In the genomic region with DNA sequence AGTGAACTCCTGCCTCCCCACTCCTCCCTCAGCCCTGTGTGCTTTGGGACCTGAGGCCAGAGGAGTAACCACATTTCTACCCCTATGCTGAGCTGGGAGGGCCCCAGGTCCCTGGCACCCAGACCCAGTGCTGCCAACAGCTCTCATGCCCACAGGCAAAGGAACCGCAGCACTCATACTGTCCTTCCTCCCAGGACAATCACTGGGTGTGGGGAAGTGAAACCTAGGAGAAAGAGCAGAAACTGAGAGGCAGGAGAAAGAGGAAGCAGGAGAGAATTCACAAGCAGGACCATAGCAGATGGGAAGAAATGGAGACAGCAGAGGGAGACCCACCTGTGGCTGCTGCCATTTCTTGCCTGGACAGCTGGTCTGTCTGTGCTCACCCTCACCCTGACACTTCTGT, we compare ENCODE assay signal across 10 cellular contexts. TPM values are rescaled to one million over a fixed set of nuclear protein-coding genes. Genes with fewer than 3 reads are reported as not detected.
A peak's percentile ranks its signal among the peaks of the same experiment; 100 is the strongest.
DNase-seq lines count a peak whose midpoint lies in the region; ATAC-seq, FAIRE-seq and TF ChIP-seq lines count a peak whose summit lies in the region.
"Had no signal": no experiment of that assay in that cellular context is flagged by ENCODE, and none has a peak within 500 bp of the region (broad histone marks: within the 10 kb centered on the region; RNA-seq: fewer than 3 reads in every experiment).

No MANE protein-coding gene starts in this region.

- no TSS peak for BruUV-seq in HepG2 (replicated peaks; lab: Mats Ljungman, UMichigan)

- FAIRE-seq in HepG2 (lab: Jason Lieb, UNC): no peak

- H3K36me3 ChIP-seq in liver (ENCODE audit: control insufficient read depth in 4 of 4, insufficient read depth in 3 of 4, low read depth in 1 of 4, low read length in 3 of 4): peaks cover 0 to 4% (median 0%) of the 10 kb centered on the region in 4 donors
- H3K36me3 ChIP-seq in HepG2 (replicated peaks in 1 of 2; ENCODE audit: control insufficient read depth in 1 of 2, insufficient read depth in 2 of 2, low read length in 2 of 2): peaks cover 14 to 39% of the 10 kb centered on the region in 2 experiments; a peak in 4 of 5 replicates

- POLR2A ChIA-PET in HepG2 (lab: Yijun Ruan, JAX): interaction anchor here (0.7 to 0.8 kb wide), 2 partner anchors 24 to 111 kb away, joined by 3 read pairs; a partner anchor contains a TSS
- POLR2A ChIA-PET in WTC11 (lab: Charles Lee): no interaction called here

- H3K4me1 ChIP-seq in liver (ENCODE audit: control insufficient read depth in 4 of 4, insufficient read depth in 4 of 4, low read length in 3 of 4) (peaks cover 10 to 43% (median 19%) of the 10 kb centered on the region in 4 donors), HepG2 (ENCODE audit: insufficient read depth, low read length) (peaks cover 36% of the 10 kb centered on the region), foreskin keratinocyte (peaks cover 8% of the 10 kb centered on the region)

- intact Hi-C loops in HepG2 (cut with micrococcal nuclease; ENCODE audit: unreplicated experiment): no loop called here

- no peak overlapping the region for H2AFZ ChIP-seq in HepG2 (ENCODE audit: low read length)

- TF ChIP-seq CTCF in liver (IDR thresholded peaks at IDR 0.05; ENCODE audit: low read depth, low read length, missing input control) (no peak), HepG2 (CRISPR knock-in tag; IDR thresholded peaks at IDR 0.05) (no peak), WTC11 (IDR thresholded peaks at IDR 0.05) (no peak), foreskin keratinocyte (conservative IDR thresholded peaks at IDR 0.05) (no peak)

- CTCF ChIA-PET in HepG2 (lab: Yijun Ruan, JAX; ENCODE audit: low intra/inter-chr PET ratio, low total read pairs): no interaction called here
- CTCF ChIA-PET in WTC11 (lab: Charles Lee): interaction anchor here (1.4 to 4.8 kb wide), 2 partner anchors 25 to 425 kb away, joined by 3 to 44 read pairs; a partner anchor contains a TSS

- H3K27ac ChIP-seq in liver (ENCODE audit: low read depth in 1 of 2, low read length in 2 of 2) (peak overlapping the region; percentile 38 to 80), HepG2 (ENCODE audit: extremely low read length, insufficient read depth, low read length) (no peak overlapping the region), foreskin keratinocyte (no peak overlapping the region)

- H3K4me3 ChIP-seq in liver (ENCODE audit: low read depth in 1 of 3, low read length in 3 of 3): no peak overlapping the region
- H3K4me3 ChIP-seq in HepG2 (replicated peaks in 1 of 3; ENCODE audit: insufficient read depth in 1 of 3, low read depth in 2 of 3, low read length in 3 of 3): no peak overlapping the region

- TF ChIP-seq RAD21 in liver (IDR thresholded peaks at IDR 0.05) (no peak), HepG2 (CRISPR knock-in tag; IDR thresholded peaks at IDR 0.05) (no peak)

- H3K36me3 Mint-ChIP-seq in WTC11: no peaks in the 10 kb centered on the region

- ATAC-seq in HepG2 (no peak), WTC11 (no peak), left lobe of liver (peak; percentile 5), foreskin keratinocyte (no peak), GM18909 (IDR thresholded peaks at IDR 0.05; ENCODE audit: poor library complexity, unreplicated experiment) (no peak)

- H3K4me3 Mint-ChIP-seq in WTC11: no peak overlapping the region

- H3K79me2 ChIP-seq in HepG2 (ENCODE audit: insufficient read depth, low read length): peaks cover 2% of the 10 kb centered on the region

- no peaks in the 10 kb centered on the region for H4K20me1 ChIP-seq in HepG2 (ENCODE audit: insufficient read depth, low read length)

- H3K9me3 ChIP-seq in liver (ENCODE audit: control insufficient read depth in 4 of 4, low read length in 3 of 4) (no peaks in the 10 kb centered on the region), HepG2 (ENCODE audit: low read length) (no peaks in the 10 kb centered on the region)

- peak overlapping the region; percentile 62; the same call in 1 of the 2 replicates for H3K27ac Mint-ChIP-seq in WTC11

- no peaks in the 10 kb centered on the region for H3K27me3 ChIP-seq in liver (ENCODE audit: control insufficient read depth in 4 of 4, insufficient read depth in 4 of 4, low read length in 3 of 4)
- no peaks in the 10 kb centered on the region for H3K27me3 ChIP-seq in HepG2 (ENCODE audit: control insufficient read depth in 1 of 2, insufficient read depth in 2 of 2, low read length in 2 of 2)
- no peaks in the 10 kb centered on the region for H3K27me3 ChIP-seq in foreskin keratinocyte

- H3K9me3 Mint-ChIP-seq in WTC11: no peaks in the 10 kb centered on the region

- peaks cover 19% of the 10 kb centered on the region for H3K27me3 Mint-ChIP-seq in WTC11 (ENCODE audit: low read depth)

- no peak overlapping the region for H3K4me2 ChIP-seq in HepG2 (ENCODE audit: low read depth, low read length)

- in situ Hi-C loops in HepG2 (cut with HindIII; ENCODE audit: extremely low pct_ligation_motif_present, low pct_unique_long_range_greater_than_20kb) (no loop called here), G401 (cut with HindIII; ENCODE audit: low sequenced_read_pairs) (no loop called here)

- H3K9ac ChIP-seq in liver (ENCODE audit: low read depth in 1 of 2, low read length in 2 of 2): no peak overlapping the region
- H3K9ac ChIP-seq in HepG2 (ENCODE audit: insufficient read depth, low read depth, low read length): no peak overlapping the region

- TF ChIP-seq EP300 in HepG2 (IDR thresholded peaks at IDR 0.05; ENCODE audit: low read depth in 2 of 2, low read length in 2 of 2): no peak
- no peak for TF ChIP-seq EP300 in HepG2 (CRISPR knock-in tag; IDR thresholded peaks at IDR 0.05; ENCODE audit: borderline replicate concordance)

- WGBS in liver: 69% methylated on average over 1 of the region's 1 CpG
- 94% methylated on average over 1 of the region's 1 CpG for WGBS in HepG2 (ENCODE audit: low lambda C conversion rate)

- peaks cover 58% of the 10 kb centered on the region for H3K4me1 Mint-ChIP-seq in WTC11

- no peak for TF ChIP-seq POLR2A in HepG2 (IDR thresholded peaks at IDR 0.05; ENCODE audit: insufficient read depth in 1 of 2, low read depth in 2 of 2, low read length in 2 of 2)

- no peak for DNase-seq in HepG2 (ENCODE audit: low spot score)
- no peak for DNase-seq in WTC11 (ENCODE audit: low spot score)
- DNase-seq in left lobe of liver (ENCODE audit: low spot score): no peak
- DNase-seq in foreskin keratinocyte: no peak
- no peak for DNase-seq in amniotic stem cell (lab: John Stamatoyannopoulos, UW)
- no peak for DNase-seq in G401 (ENCODE audit: low spot score)
- DNase-seq: activated CD8-positive, alpha-beta memory T cell treated with anti-CD3 and anti-CD28 coated beads, Interleukin-2, amount 50 U/mL, for 48 hours; NCI-H1417 treated with DMSO at 0.1 percent for 48 hours had no signal

RNA-seq across cellular contexts. Expression of a gene that starts 18.8 kb away (rescaled TPM):
- 1 to 10 TPM; 3.8 to 5.6 TPM for total RNA-seq in liver
- 1 to 10 TPM; 5.0 to 5.7 TPM for polyA plus RNA-seq in liver
- total RNA-seq in HepG2 (2016; rRNA removed; fragmentation: Illumina TruSeq; extraction: Trizol): 7.1 and 7.3 TPM in 2 replicates
- 1.5 and 3.3 TPM in 2 replicates for total RNA-seq in HepG2 (2016; cell fraction: cytosol; rRNA removed; fragmentation: Illumina TruSeq; extraction: Trizol; ENCODE audit: low read depth)
- total RNA-seq in HepG2 (2016; cell fraction: insoluble cytoplasmic fraction; rRNA removed; fragmentation: Illumina TruSeq; extraction: Trizol): 6.7 and 7.8 TPM in 2 replicates
- total RNA-seq in HepG2 (2016; cell fraction: membrane; rRNA removed; fragmentation: Illumina TruSeq; extraction: Trizol): 4.3 and 5.8 TPM in 2 replicates
- total RNA-seq in HepG2 (2016; cell fraction: nucleus; rRNA removed; fragmentation: Illumina TruSeq; extraction: Trizol): 5.8 and 7.6 TPM in 2 replicates
- 6.2 and 7.2 TPM in 2 replicates for polyA plus RNA-seq in HepG2 (2011; rRNA removed)
- polyA plus RNA-seq in HepG2 (2011; cell fraction: cytosol; rRNA removed): 6.6 and 7.0 TPM in 2 replicates
- 10.5 and 12.4 TPM in 2 replicates for polyA plus RNA-seq in HepG2 (2011; cell fraction: nucleus; rRNA removed)
- polyA plus RNA-seq in HepG2 (2012): 8.9 and 9.4 TPM in 2 replicates
- polyA plus RNA-seq in HepG2 (2016; cell fraction: cytosol; fragmentation: Illumina TruSeq; extraction: Trizol; ENCODE audit: low read depth): 1.4 and 1.9 TPM in 2 replicates
- polyA plus RNA-seq in HepG2 (2016; cell fraction: insoluble cytoplasmic fraction; fragmentation: Illumina TruSeq; extraction: Trizol; ENCODE audit: low read depth): 10.6 and 15.1 TPM in 2 replicates
- polyA plus RNA-seq in HepG2 (2016; cell fraction: membrane; fragmentation: Illumina TruSeq; extraction: Trizol; ENCODE audit: low read depth): 4.3 and 5.1 TPM in 2 replicates
- polyA plus RNA-seq in HepG2 (2016; cell fraction: nucleus; fragmentation: Illumina TruSeq; extraction: Trizol; ENCODE audit: insufficient read depth, low read depth): 16.5 and 17.3 TPM in 2 replicates
- polyA minus RNA-seq in HepG2 (2011; rRNA and poly(A)+ RNA removed; ENCODE audit: low replicate concordance): 11.3 and 18.0 TPM in 2 replicates
- 3.8 and 5.4 TPM in 2 replicates for polyA minus RNA-seq in HepG2 (2011; cell fraction: cytosol; rRNA and poly(A)+ RNA removed)
- polyA minus RNA-seq in HepG2 (2011; cell fraction: nucleus; rRNA and poly(A)+ RNA removed): 9.4 and 9.9 TPM in 2 replicates
- 29.7 to 31.4 TPM (median 30.8 TPM) in 3 replicates for total RNA-seq in WTC11 (2021)
- total RNA-seq in left lobe of liver: 9.0 TPM
- 10.5 and 11.9 TPM in 2 replicates for total RNA-seq in foreskin keratinocyte
- polyA plus RNA-seq in foreskin keratinocyte: 13.5 and 14.5 TPM in 2 replicates
- 9.3 and 12.3 TPM in 2 replicates for total RNA-seq in G401 (2014; rRNA removed; shearing (Covaris generic))

RNA-seq across cellular contexts. Expression of a gene that starts 24.9 kb away (rescaled TPM):
- total RNA-seq in liver: 10 to 100 TPM in 1 of 2 donors, 1 to 10 TPM in 1; 4.9 to 10.6 TPM
- 1 to 10 TPM in 1 of 2 donors, under 1 TPM in 1; 0.83 to 8.9 TPM for polyA plus RNA-seq in liver
- 2.7 and 4.1 TPM in 2 replicates for total RNA-seq in HepG2 (2016; rRNA removed; fragmentation: Illumina TruSeq; extraction: Trizol)
- 6.2 and 9.0 TPM in 2 replicates for total RNA-seq in HepG2 (2016; cell fraction: cytosol; rRNA removed; fragmentation: Illumina TruSeq; extraction: Trizol; ENCODE audit: low read depth)
- 2.2 and 3.6 TPM in 2 replicates for total RNA-seq in HepG2 (2016; cell fraction: insoluble cytoplasmic fraction; rRNA removed; fragmentation: Illumina TruSeq; extraction: Trizol)
- total RNA-seq in HepG2 (2016; cell fraction: membrane; rRNA removed; fragmentation: Illumina TruSeq; extraction: Trizol): 12.7 and 14.7 TPM in 2 replicates
- 3.0 and 7.5 TPM in 2 replicates for total RNA-seq in HepG2 (2016; cell fraction: nucleus; rRNA removed; fragmentation: Illumina TruSeq; extraction: Trizol)
- 5.4 and 6.2 TPM in 2 replicates for polyA plus RNA-seq in HepG2 (2011; rRNA removed)
- polyA plus RNA-seq in HepG2 (2011; cell fraction: cytosol; rRNA removed): 4.9 and 6.6 TPM in 2 replicates
- polyA plus RNA-seq in HepG2 (2011; cell fraction: nucleus; rRNA removed): 24.0 and 30.3 TPM in 2 replicates
- 27.5 and 39.6 TPM in 2 replicates for polyA plus RNA-seq in HepG2 (2012)
- 35.9 and 36.5 TPM in 2 replicates for polyA plus RNA-seq in HepG2 (2016; cell fraction: cytosol; fragmentation: Illumina TruSeq; extraction: Trizol; ENCODE audit: low read depth)
- polyA plus RNA-seq in HepG2 (2016; cell fraction: insoluble cytoplasmic fraction; fragmentation: Illumina TruSeq; extraction: Trizol; ENCODE audit: low read depth): 13.3 and 16.4 TPM in 2 replicates
- 49.5 and 52.5 TPM in 2 replicates for polyA plus RNA-seq in HepG2 (2016; cell fraction: membrane; fragmentation: Illumina TruSeq; extraction: Trizol; ENCODE audit: low read depth)
- 30.3 and 32.9 TPM in 2 replicates for polyA plus RNA-seq in HepG2 (2016; cell fraction: nucleus; fragmentation: Illumina TruSeq; extraction: Trizol; ENCODE audit: insufficient read depth, low read depth)
- polyA minus RNA-seq in HepG2 (2011; rRNA and poly(A)+ RNA removed; ENCODE audit: low replicate concordance): 5.5 and 10.7 TPM in 2 replicates
- 17.6 and 20.2 TPM in 2 replicates for polyA minus RNA-seq in HepG2 (2011; cell fraction: cytosol; rRNA and poly(A)+ RNA removed)
- polyA minus RNA-seq in HepG2 (2011; cell fraction: nucleus; rRNA and poly(A)+ RNA removed): 6.1 and 7.5 TPM in 2 replicates
- total RNA-seq in WTC11 (2021): 10.4 to 11.8 TPM (median 11.0 TPM) in 3 replicates
- total RNA-seq in left lobe of liver: 7.9 TPM
- 26.8 and 26.9 TPM in 2 replicates for total RNA-seq in foreskin keratinocyte
- polyA plus RNA-seq in foreskin keratinocyte: 51.3 and 52.5 TPM in 2 replicates
- 5.7 and 10.1 TPM in 2 replicates for total RNA-seq in G401 (2014; rRNA removed; shearing (Covaris generic))

RNA-seq across cellular contexts. Expression of a gene that starts 35.1 kb away (rescaled TPM):
- total RNA-seq in liver (1 to 10 TPM; 2.4 to 2.5 TPM), HepG2 (2016; rRNA removed; fragmentation: Illumina TruSeq; extraction: Trizol) (4.4 and 5.3 TPM in 2 replicates), WTC11 (2021) (4.5 to 6.3 TPM (median 4.7 TPM) in 3 replicates), left lobe of liver (2.1 TPM), foreskin keratinocyte (4.4 and 5.8 TPM in 2 replicates)
- polyA plus RNA-seq in liver (1 to 10 TPM; 3.5 to 3.7 TPM), HepG2 (2011; rRNA removed) (2.9 and 3.1 TPM in 2 replicates), foreskin keratinocyte (6.7 and 8.5 TPM in 2 replicates)
- total RNA-seq in HepG2 (2016; cell fraction: cytosol; rRNA removed; fragmentation: Illumina TruSeq; extraction: Trizol; ENCODE audit: low read depth): 1.6 and 2.5 TPM in 2 replicates
- total RNA-seq in HepG2 (2016; cell fraction: insoluble cytoplasmic fraction; rRNA removed; fragmentation: Illumina TruSeq; extraction: Trizol): 4.5 and 4.8 TPM in 2 replicates
- 3.0 and 4.0 TPM in 2 replicates for total RNA-seq in HepG2 (2016; cell fraction: membrane; rRNA removed; fragmentation: Illumina TruSeq; extraction: Trizol)
- total RNA-seq in HepG2 (2016; cell fraction: nucleus; rRNA removed; fragmentation: Illumina TruSeq; extraction: Trizol): 2.3 and 2.6 TPM in 2 replicates
- polyA plus RNA-seq in HepG2 (2011; cell fraction: cytosol; rRNA removed): 2.1 and 3.5 TPM in 2 replicates
- polyA plus RNA-seq in HepG2 (2011; cell fraction: nucleus; rRNA removed): 2.3 and 2.4 TPM in 2 replicates
- 1.1 and 1.5 TPM in 2 replicates for polyA plus RNA-seq in HepG2 (2012)
- 1.9 TPM in 2 replicates for polyA plus RNA-seq in HepG2 (2016; cell fraction: cytosol; fragmentation: Illumina TruSeq; extraction: Trizol; ENCODE audit: low read depth)
- 3.4 and 4.7 TPM in 2 replicates for polyA plus RNA-seq in HepG2 (2016; cell fraction: insoluble cytoplasmic fraction; fragmentation: Illumina TruSeq; extraction: Trizol; ENCODE audit: low read depth)
- polyA plus RNA-seq in HepG2 (2016; cell fraction: membrane; fragmentation: Illumina TruSeq; extraction: Trizol; ENCODE audit: low read depth): 2.7 and 3.1 TPM in 2 replicates
- 3.4 and 5.8 TPM in 2 replicates for polyA plus RNA-seq in HepG2 (2016; cell fraction: nucleus; fragmentation: Illumina TruSeq; extraction: Trizol; ENCODE audit: insufficient read depth, low read depth)
- polyA minus RNA-seq in HepG2 (2011; rRNA and poly(A)+ RNA removed; ENCODE audit: low replicate concordance): 2.0 and 4.3 TPM in 2 replicates
- polyA minus RNA-seq in HepG2 (2011; cell fraction: cytosol; rRNA and poly(A)+ RNA removed): 1.2 and 1.5 TPM in 2 replicates
- polyA minus RNA-seq in HepG2 (2011; cell fraction: nucleus; rRNA and poly(A)+ RNA removed): 0.90 and 2.5 TPM in 2 replicates
- 11.1 and 18.4 TPM in 2 replicates for total RNA-seq in G401 (2014; rRNA removed; shearing (Covaris generic))

RNA-seq across cellular contexts. Expression of a gene that starts 47.5 kb away (rescaled TPM):
- 1 to 10 TPM; 2.8 to 3.1 TPM for total RNA-seq in liver
- 1 to 10 TPM; 1.6 to 4.0 TPM for polyA plus RNA-seq in liver
- 6.3 and 8.4 TPM in 2 replicates for total RNA-seq in HepG2 (2016; rRNA removed; fragmentation: Illumina TruSeq; extraction: Trizol)
- 4.9 and 6.5 TPM in 2 replicates for total RNA-seq in HepG2 (2016; cell fraction: cytosol; rRNA removed; fragmentation: Illumina TruSeq; extraction: Trizol; ENCODE audit: low read depth)
- 6.2 and 7.3 TPM in 2 replicates for total RNA-seq in HepG2 (2016; cell fraction: insoluble cytoplasmic fraction; rRNA removed; fragmentation: Illumina TruSeq; extraction: Trizol)
- total RNA-seq in HepG2 (2016; cell fraction: membrane; rRNA removed; fragmentation: Illumina TruSeq; extraction: Trizol): 3.9 and 4.6 TPM in 2 replicates
- 3.4 and 6.0 TPM in 2 replicates for total RNA-seq in HepG2 (2016; cell fraction: nucleus; rRNA removed; fragmentation: Illumina TruSeq; extraction: Trizol)
- polyA plus RNA-seq in HepG2 (2011; rRNA removed): 10.3 and 11.2 TPM in 2 replicates
- 8.3 and 10.4 TPM in 2 replicates for polyA plus RNA-seq in HepG2 (2011; cell fraction: cytosol; rRNA removed)
- 23.1 and 25.5 TPM in 2 replicates for polyA plus RNA-seq in HepG2 (2011; cell fraction: nucleus; rRNA removed)
- 7.9 and 10.2 TPM in 2 replicates for polyA plus RNA-seq in HepG2 (2012)
- 4.9 and 5.8 TPM in 2 replicates for polyA plus RNA-seq in HepG2 (2016; cell fraction: cytosol; fragmentation: Illumina TruSeq; extraction: Trizol; ENCODE audit: low read depth)
- 5.7 and 7.2 TPM in 2 replicates for polyA plus RNA-seq in HepG2 (2016; cell fraction: insoluble cytoplasmic fraction; fragmentation: Illumina TruSeq; extraction: Trizol; ENCODE audit: low read depth)
- 4.2 and 4.9 TPM in 2 replicates for polyA plus RNA-seq in HepG2 (2016; cell fraction: membrane; fragmentation: Illumina TruSeq; extraction: Trizol; ENCODE audit: low read depth)
- 9.5 and 11.5 TPM in 2 replicates for polyA plus RNA-seq in HepG2 (2016; cell fraction: nucleus; fragmentation: Illumina TruSeq; extraction: Trizol; ENCODE audit: insufficient read depth, low read depth)
- polyA minus RNA-seq in HepG2 (2011; rRNA and poly(A)+ RNA removed; ENCODE audit: low replicate concordance): 2.0 and 33.3 TPM in 2 replicates
- polyA minus RNA-seq in HepG2 (2011; cell fraction: cytosol; rRNA and poly(A)+ RNA removed): 4.9 and 7.2 TPM in 2 replicates
- polyA minus RNA-seq in HepG2 (2011; cell fraction: nucleus; rRNA and poly(A)+ RNA removed): 12.7 and 17.7 TPM in 2 replicates
- 5.3 to 6.0 TPM (median 5.3 TPM) in 3 replicates for total RNA-seq in WTC11 (2021)
- total RNA-seq in left lobe of liver: 3.1 TPM
- 3.2 and 4.0 TPM in 2 replicates for total RNA-seq in foreskin keratinocyte
- 3.8 and 4.9 TPM in 2 replicates for polyA plus RNA-seq in foreskin keratinocyte
- 0.25 and 1.2 TPM in 2 replicates for total RNA-seq in G401 (2014; rRNA removed; shearing (Covaris generic))

Comparison
In these comparisons a context has a peak if more than half of its experiments do, and no peak if none do; other contexts are left out.
1. H3K27ac ChIP-seq: peak in liver (2 of 2); none in HepG2 (single experiment) and foreskin keratinocyte (single experiment).